8 cellular contexts compared by ENCODE assay signal in genomic region chr11:87037450-87038234, GRCh38. TPM values are rescaled to one million over a fixed set of nuclear protein-coding genes. Genes with fewer than 3 reads are reported as not detected.
DNase-seq lines count a peak whose midpoint lies in the region; ATAC-seq and TF ChIP-seq lines count a peak whose summit lies in the region.

Gene TMEM135 (plus strand): TSS chr11:87037934. CDS start chr11:87038046, 112 bp downstream.

- no peaks in the 10 kb centered on the region for H3K27me3 ChIP-seq in AG04450 (ENCODE audit: control insufficient read depth, insufficient read depth, low read length)
- no peaks in the 10 kb centered on the region for H3K27me3 ChIP-seq in skeletal muscle tissue (ENCODE audit: control insufficient read depth in 3 of 3, insufficient read depth in 3 of 3, low read length in 3 of 3)

- POLR2A ChIA-PET in AG04450 (lab: Yijun Ruan, JAX): interaction anchor here (0.6 to 1.2 kb wide), 4 partner anchors 17 to 82 kb away, joined by 3 to 4 read pairs (median 4); partner anchors contain the start of gene FZD4

- in situ Hi-C loops in T47D (cut with HindIII; ENCODE audit: low pct_unique_long_range_greater_than_20kb, low sequenced_read_pairs): no loop called here

- H3K9me3 ChIP-seq in AG04450 (ENCODE audit: control insufficient read depth, insufficient read depth, low read length): no peaks in the 10 kb centered on the region
- H3K9me3 ChIP-seq in iPS-18c (ENCODE audit: control insufficient read depth, insufficient read depth, low read length): no peaks in the 10 kb centered on the region
- no peaks in the 10 kb centered on the region for H3K9me3 ChIP-seq in skeletal muscle tissue (ENCODE audit: control insufficient read depth in 3 of 3, low read length in 3 of 3)

- H3K9ac ChIP-seq in skeletal muscle tissue (ENCODE audit: low read depth in 1 of 3, low read length in 3 of 3): peak within 1 kb of the TSS; percentile 88 to 93 (median 88)

- H3K27ac ChIP-seq in AG04450 (ENCODE audit: low read depth, low read length): no peak within 1 kb of the TSS
- H3K27ac ChIP-seq in VCaP: peak within 1 kb of the TSS; percentile 95
- peak within 1 kb of the TSS; percentile 92 for H3K27ac ChIP-seq in skeletal muscle tissue (ENCODE audit: low read depth, low read length)

- CTCF ChIA-PET in AG04450 (lab: Charles Lee): interaction anchor here (0.6 to 1.7 kb wide), 6 partner anchors 10 to 253 kb away, joined by 3 to 5 read pairs (median 4); no protein-coding TSS in a partner anchor

- peak within 1 kb of the TSS; percentile 91 for H3K4me3 ChIP-seq in AG04450 (ENCODE audit: low read depth, low read length)
- H3K4me3 ChIP-seq in iPS-18c (ENCODE audit: insufficient read depth, low read depth, low read length): peak within 1 kb of the TSS; percentile 85
- peak within 1 kb of the TSS; percentile 71 to 92 (median 86) for H3K4me3 ChIP-seq in skeletal muscle tissue (ENCODE audit: low read length in 3 of 3)

- peak; percentile 100 for ATAC-seq in GM18907 (IDR thresholded peaks at IDR 0.05; ENCODE audit: unreplicated experiment)
- peak; percentile 98 for ATAC-seq in HG03139 (IDR thresholded peaks at IDR 0.05; ENCODE audit: unreplicated experiment)

- DNase-seq in AG04450 (ENCODE audit: low read depth, low spot score) (peak; percentile 55), NCI-H2196 treated with DMSO at 0.1 percent for 48 hours (lab: John Stamatoyannopoulos, UW; ENCODE audit: unreplicated experiment) (peak; percentile 92), T47D (ENCODE audit: low read depth in 1 of 2, low spot score in 1 of 2) (peak; percentile 95 to 98)

- H3K4me1 ChIP-seq in skeletal muscle tissue (ENCODE audit: control insufficient read depth in 3 of 3, insufficient read depth in 3 of 3, low read length in 3 of 3): peaks cover 6 to 15% (median 10%) of the 10 kb centered on the region in 3 donors

- no peaks in the 10 kb centered on the region for H3K36me3 ChIP-seq in skeletal muscle tissue (ENCODE audit: control insufficient read depth in 3 of 3, insufficient read depth in 3 of 3, low read length in 3 of 3)

- TF ChIP-seq CTCF in AG04450 (IDR thresholded peaks at IDR 0.05; ENCODE audit: low read depth, low read length) (no peak), VCaP (conservative IDR thresholded peaks at IDR 0.05) (no peak; the same call in 1 of the 2 replicates)

RNA-seq across cellular contexts. Expression of gene TMEM135, which starts in this region (rescaled TPM):
- polyA plus RNA-seq in AG04450 (2011; rRNA removed): 9.5 and 12.6 TPM in 2 replicates
- 12.3 and 13.9 TPM in 2 replicates for polyA minus RNA-seq in AG04450 (2011; rRNA and poly(A)+ RNA removed)
- total RNA-seq in skeletal muscle tissue: 35.5 TPM
